8 cellular contexts compared by ENCODE assay signal in the genomic region with DNA sequence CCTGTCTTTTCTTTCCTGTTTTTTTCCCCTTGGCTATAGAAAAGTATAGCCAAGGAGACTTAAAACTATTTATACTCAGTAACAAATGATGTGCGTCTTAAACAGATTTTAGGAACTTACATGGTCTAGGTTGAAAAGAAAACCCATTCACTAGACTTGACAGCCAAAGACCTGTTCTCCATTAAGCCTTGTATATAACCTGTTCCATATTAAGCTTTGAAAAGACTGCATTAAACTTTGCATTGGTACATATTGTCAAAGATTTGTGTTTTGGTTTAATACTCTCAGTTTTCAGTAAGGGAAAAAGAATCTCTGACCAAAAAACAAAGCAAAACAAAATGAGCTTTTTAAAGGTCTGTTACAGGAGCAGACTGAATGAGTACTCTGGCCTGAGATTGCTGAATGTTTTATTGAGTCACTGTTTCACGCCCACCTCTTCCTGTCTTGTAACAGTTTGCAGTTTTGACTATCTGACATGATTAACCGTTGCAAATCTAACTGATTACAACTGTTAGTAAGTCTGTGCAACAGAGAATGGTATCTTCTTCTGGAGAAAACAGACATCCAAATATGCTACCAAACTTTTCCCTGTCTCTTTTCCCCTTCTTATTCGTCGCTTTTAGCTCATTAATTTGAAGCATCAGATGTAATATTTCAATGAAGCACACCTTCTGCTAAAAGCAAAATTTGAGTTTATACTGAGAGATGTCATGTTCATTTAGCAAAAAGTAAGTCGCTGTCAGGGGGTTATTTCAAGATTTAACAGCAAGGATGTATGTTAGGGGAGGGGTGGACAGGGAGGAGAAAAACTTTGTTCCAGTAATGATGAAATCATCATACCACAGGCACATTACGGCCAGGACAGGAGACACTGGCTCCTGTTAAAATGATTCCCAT. TPM values are rescaled to one million over a fixed set of nuclear protein-coding genes. Genes with fewer than 3 reads are reported as not detected.
DNase-seq lines count a peak whose midpoint lies in the region; ATAC-seq and FAIRE-seq lines count a peak whose summit lies in the region.

No MANE protein-coding gene starts in this region.

- no peak overlapping the region for H3K27ac ChIP-seq in BLaER1

- no peaks in the 10 kb centered on the region for H4K20me1 ChIP-seq in BLaER1

- H3K36me3 Mint-ChIP-seq in activated CD4-positive, alpha-beta memory T cell treated with anti-CD3 and anti-CD28 coated beads for 36 hours: peaks cover 68% of the 10 kb centered on the region

- peak overlapping the region; percentile 92 for H3K27ac Mint-ChIP-seq in activated CD4-positive, alpha-beta memory T cell treated with anti-CD3 and anti-CD28 coated beads for 36 hours

- peak overlapping the region; percentile 65 for H3K4me3 Mint-ChIP-seq in activated CD4-positive, alpha-beta memory T cell treated with anti-CD3 and anti-CD28 coated beads for 36 hours

- H3K4me1 ChIP-seq in BLaER1: peaks cover 11% of the 10 kb centered on the region; the same call in 1 of the 2 replicates

- H3K9ac ChIP-seq in BLaER1: no peak overlapping the region

- peak; percentile 67 for DNase-seq in activated CD4-positive, alpha-beta memory T cell treated with anti-CD3 and anti-CD28 coated beads for 36 hours
- DNase-seq in left ventricle myocardium superior (no peak), urothelium cell line (ENCODE audit: low spot score) (no peak), HuH-7 (ENCODE audit: low spot score) (no peak)
- DNase-seq in activated CD4-positive, CD25-positive, alpha-beta regulatory T cell (lab: John Stamatoyannopoulos, UW): no peak

- H3K4me2 ChIP-seq in BLaER1: 0 out of 2 replicates have a peak overlapping the region, but pooled peaks have one; percentile 0

- H3K4me3 ChIP-seq in BLaER1: no peak overlapping the region

- FAIRE-seq in urothelium cell line (lab: Jason Lieb, UNC): peak; percentile 9

- H3K4me1 Mint-ChIP-seq in activated CD4-positive, alpha-beta memory T cell treated with anti-CD3 and anti-CD28 coated beads for 36 hours (ENCODE audit: low read depth): peaks cover 85% of the 10 kb centered on the region

- no peaks in the 10 kb centered on the region for H3K9me3 ChIP-seq in BLaER1

- no peaks in the 10 kb centered on the region for H3K36me3 ChIP-seq in BLaER1

- no peaks in the 10 kb centered on the region for H3K27me3 Mint-ChIP-seq in activated CD4-positive, alpha-beta memory T cell treated with anti-CD3 and anti-CD28 coated beads for 36 hours

- CTCF ChIA-PET in activated CD4-positive, alpha-beta memory T cell treated with anti-CD3 and anti-CD28 coated beads for 36 hours (lab: Charles Lee): interaction anchor here (0.7 to 1.8 kb wide), 5 partner anchors 15 to 485 kb away, joined by 3 to 11 read pairs (median 4); no protein-coding TSS in a partner anchor

- ATAC-seq in HG02870 (IDR thresholded peaks at IDR 0.05; ENCODE audit: unreplicated experiment): peak; percentile 54
- peak; percentile 88 for ATAC-seq in left ventricle myocardium superior
- no peak for ATAC-seq in GM21576 (IDR thresholded peaks at IDR 0.05; ENCODE audit: unreplicated experiment)

- H3K27me3 ChIP-seq in BLaER1: no peaks in the 10 kb centered on the region

- intact Hi-C loops in activated CD4-positive, alpha-beta memory T cell treated with anti-CD3 and anti-CD28 coated beads for 36 hours (cut with micrococcal nuclease): loop anchor here (1.0 to 5.0 kb wide), 8 partner anchors 8 to 486 kb away; no protein-coding TSS in a partner anchor
- intact Hi-C loops in left ventricle myocardium superior (cut with micrococcal nuclease): no loop called here

- H3K9me3 Mint-ChIP-seq in activated CD4-positive, alpha-beta memory T cell treated with anti-CD3 and anti-CD28 coated beads for 36 hours: no peaks in the 10 kb centered on the region

- POLR2A ChIA-PET in activated CD4-positive, alpha-beta memory T cell treated with anti-CD3 and anti-CD28 coated beads for 36 hours (lab: Charles Lee): interaction anchor here (0.8 to 6.9 kb wide), 8 partner anchors 8 to 266 kb away, joined by 3 to 34 read pairs (median 5); no protein-coding TSS in a partner anchor

RNA-seq across cellular contexts. Expression of a gene that starts 59.1 kb away (rescaled TPM):
- total RNA-seq in activated CD4-positive, alpha-beta memory T cell treated with anti-CD3 and anti-CD28 coated beads for 36 hours: 10 to 100 TPM; 17.4 to 18.2 TPM
- 2.8 TPM for total RNA-seq in left ventricle myocardium superior
